In the genomic region with DNA sequence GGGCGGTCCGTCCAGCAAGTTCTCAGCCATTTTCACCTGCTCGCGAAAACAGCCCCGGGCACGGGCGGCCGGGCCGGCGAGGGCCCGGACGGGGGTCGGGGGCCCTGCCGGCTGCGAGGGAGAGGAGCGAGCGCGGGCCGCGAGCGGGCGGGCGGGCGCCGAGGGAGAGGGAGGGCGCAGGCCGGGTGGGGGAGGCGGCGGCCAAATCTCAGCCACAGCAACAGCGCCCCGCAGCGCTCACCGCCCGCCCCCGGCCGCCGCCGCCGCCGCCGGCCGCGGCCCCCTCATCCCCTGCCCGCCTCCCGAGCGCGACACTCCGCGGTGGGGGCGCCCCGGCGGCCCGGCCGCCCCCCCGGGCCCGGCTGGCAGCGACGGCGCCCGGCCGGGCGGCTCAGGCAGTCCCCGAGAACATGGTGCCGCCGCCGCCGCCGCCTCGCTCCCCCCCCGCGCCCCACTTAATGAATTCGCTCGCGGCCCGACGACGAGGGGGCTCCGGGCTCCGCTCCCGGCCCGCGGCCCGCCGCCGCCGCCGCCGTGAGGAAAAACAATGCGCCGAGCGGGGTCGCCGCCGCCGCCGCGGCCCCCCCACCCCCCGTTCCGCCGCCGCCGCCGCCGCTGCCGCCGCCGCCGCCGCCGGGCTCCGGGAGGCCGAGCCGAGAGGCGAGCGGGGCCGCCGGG, we compare ENCODE assay signal across 7 cellular contexts.
DNase-seq lines count a peak whose midpoint lies in the region; ATAC-seq lines count a peak whose summit lies in the region.

No MANE protein-coding gene starts in this region.

- H3K27ac Mint-ChIP-seq in stimulated activated effector memory CD8-positive, alpha-beta T cell treated with anti-CD3 and anti-CD28 coated beads, Interleukin-12 subunit alpha, Interleukin-12 subunit beta, amount 100 ng/mL, for 72 hours = no peak overlapping the region

- H3K4me1 ChIP-seq in mucosa of rectum (ENCODE audit: control insufficient read depth in 2 of 2, insufficient read depth in 2 of 2, low read length in 2 of 2) = peaks cover 13 to 31% of the 10 kb centered on the region in 2 donors

- peak overlapping the region in 1 of 2 donors; percentile 71 for H3K9ac ChIP-seq in mucosa of rectum (ENCODE audit: low read depth in 1 of 2, low read length in 2 of 2)

- DNase-seq in NCI-H2227 treated with DMSO at 0.1 percent for 48 hours (lab: John Stamatoyannopoulos, UW) (peak; percentile 12), epithelial cell of prostate (ENCODE audit: low read depth, low spot score) (no peak)
- DNase-seq in activated CD8-positive, alpha-beta memory T cell treated with anti-CD3 and anti-CD28 coated beads, Interleukin-2, amount 50 U/mL, for 24 hours (ENCODE audit: extremely low read depth) = peak; percentile 20
- DNase-seq in stimulated activated effector memory CD8-positive, alpha-beta T cell treated with anti-CD3 and anti-CD28 coated beads, Interleukin-12 subunit alpha, Interleukin-12 subunit beta, amount 100 ng/mL, for 72 hours (ENCODE audit: low spot score in 2 of 2) = peak; percentile 59 to 78

- no peaks in the 10 kb centered on the region for H3K9me3 ChIP-seq in mucosa of rectum (ENCODE audit: control insufficient read depth in 2 of 2, low read length in 2 of 2)

- no peaks in the 10 kb centered on the region for H3K36me3 ChIP-seq in mucosa of rectum (ENCODE audit: control insufficient read depth in 2 of 2, insufficient read depth in 2 of 2, low read length in 2 of 2)

- peak overlapping the region; percentile 66 for H3K27ac ChIP-seq in epithelial cell of prostate
- peak overlapping the region; percentile 71 to 76 for H3K27ac ChIP-seq in mucosa of rectum (ENCODE audit: low read depth in 2 of 2, low read length in 2 of 2)

- H3K27me3 ChIP-seq in mucosa of rectum (ENCODE audit: control insufficient read depth in 2 of 2, insufficient read depth in 2 of 2, low read length in 2 of 2) = no peaks in the 10 kb centered on the region

- H3K36me3 Mint-ChIP-seq in stimulated activated effector memory CD8-positive, alpha-beta T cell treated with anti-CD3 and anti-CD28 coated beads, Interleukin-12 subunit alpha, Interleukin-12 subunit beta, amount 100 ng/mL, for 72 hours = peaks cover 43% of the 10 kb centered on the region

- H3K9me3 Mint-ChIP-seq in stimulated activated effector memory CD8-positive, alpha-beta T cell treated with anti-CD3 and anti-CD28 coated beads, Interleukin-12 subunit alpha, Interleukin-12 subunit beta, amount 100 ng/mL, for 72 hours = no peaks in the 10 kb centered on the region

- H3K4me1 Mint-ChIP-seq in stimulated activated effector memory CD8-positive, alpha-beta T cell treated with anti-CD3 and anti-CD28 coated beads, Interleukin-12 subunit alpha, Interleukin-12 subunit beta, amount 100 ng/mL, for 72 hours = peaks cover 52% of the 10 kb centered on the region

- ATAC-seq in GM18498 (IDR thresholded peaks at IDR 0.05; ENCODE audit: unreplicated experiment) = peak; percentile 62
- ATAC-seq in HG02642 (IDR thresholded peaks at IDR 0.05; ENCODE audit: poor library complexity, unreplicated experiment) = peak; percentile 61
- ATAC-seq in stimulated activated effector memory CD8-positive, alpha-beta T cell treated with anti-CD3 and anti-CD28 coated beads, Interleukin-12 subunit alpha, Interleukin-12 subunit beta, amount 100 ng/mL, for 72 hours = peak; percentile 77

- peak overlapping the region; percentile 83 for H3K4me3 Mint-ChIP-seq in stimulated activated effector memory CD8-positive, alpha-beta T cell treated with anti-CD3 and anti-CD28 coated beads, Interleukin-12 subunit alpha, Interleukin-12 subunit beta, amount 100 ng/mL, for 72 hours

- H3K4me3 ChIP-seq in mucosa of rectum (ENCODE audit: low read length in 2 of 2) = peak overlapping the region; percentile 81 to 85
